Comparison of ENCODE assay signal across 8 cellular contexts in the genomic region with DNA sequence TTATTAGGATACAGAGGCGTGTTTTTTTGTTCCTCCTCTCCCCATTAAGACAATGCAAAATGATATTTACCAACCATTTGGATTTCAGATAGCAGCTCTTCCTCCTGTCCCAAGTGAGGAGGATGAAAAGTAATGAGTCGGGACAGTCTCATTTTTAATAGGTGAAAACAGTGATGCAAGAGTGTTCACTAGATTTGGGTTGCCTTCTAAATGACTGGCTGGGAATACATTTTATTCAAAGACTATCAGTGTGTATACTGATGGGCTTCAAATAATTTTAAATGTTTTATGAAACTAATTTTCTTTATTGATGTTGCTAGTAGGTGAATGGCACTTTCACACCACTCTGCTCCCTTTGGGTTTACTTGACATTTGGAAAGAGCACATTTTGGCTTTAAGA. TPM values are rescaled to one million over a fixed set of nuclear protein-coding genes. Genes with fewer than 3 reads are reported as not detected.
A peak's percentile ranks its signal among the peaks of the same experiment; 100 is the strongest.
DNase-seq lines count a peak whose midpoint lies in the region; ATAC-seq, FAIRE-seq and TF ChIP-seq lines count a peak whose summit lies in the region.

No MANE protein-coding gene starts in this region.

- H3K4me3 Mint-ChIP-seq in activated CD8-positive, alpha-beta memory T cell treated with anti-CD3 and anti-CD28 coated beads, Interleukin-2, amount 10 ng/mL, durations not matched to agents 7 days and 5 days, result peak overlapping the region; percentile 89
- peak overlapping the region; percentile 91 for H3K4me3 Mint-ChIP-seq in activated naive CD8-positive, alpha-beta T cell treated with anti-CD3 and anti-CD28 coated beads, Interleukin-2, amount 50 U/mL, for 24 hours

- H3K27me3 ChIP-seq in HepG2 (ENCODE audit: control insufficient read depth in 1 of 2, insufficient read depth in 2 of 2, low read length in 2 of 2) (no peaks in the 10 kb centered on the region; a peak in 1 of 5 replicates), thoracic aorta (replicated peaks; ENCODE audit: insufficient read depth) (no peaks in the 10 kb centered on the region)

- WGBS in HepG2 (ENCODE audit: low lambda C conversion rate), result 53% methylated on average over 2 of the region's 2 CpGs

- peak overlapping the region; percentile 85 for H3K4me2 ChIP-seq in HepG2 (ENCODE audit: low read depth, low read length)

- DNase-seq in activated CD8-positive, alpha-beta memory T cell treated with anti-CD3 and anti-CD28 coated beads, Interleukin-2, amount 10 ng/mL, durations not matched to agents 7 days and 5 days, result no peak
- no peak for DNase-seq in activated CD8-positive, alpha-beta memory T cell treated with anti-CD3 and anti-CD28 coated beads for 24 hours
- DNase-seq in activated naive CD8-positive, alpha-beta T cell treated with anti-CD3 and anti-CD28 coated beads, Interleukin-2, amount 50 U/mL, for 24 hours, result no peak
- no peak for DNase-seq in HepG2 (ENCODE audit: low spot score)
- DNase-seq in thoracic aorta (ENCODE audit: low spot score), result no peak
- DNase-seq in HuH-7 (ENCODE audit: low spot score), result no peak
- DNase-seq in activated effector memory CD4-positive, alpha-beta T cell treated with Interleukin-2 at 50 U/mL for 16 hours, result no peak

- H3K4me3 ChIP-seq in HepG2 (replicated peaks in 1 of 3; ENCODE audit: insufficient read depth in 1 of 3, low read depth in 2 of 3, low read length in 3 of 3) (peak overlapping the region; percentile 91 to 97 (median 93); a peak in 5 of 6 replicates), thoracic aorta (peak overlapping the region; percentile 94)

- BruUV-seq in HepG2 (replicated peaks; lab: Mats Ljungman, UMichigan), result TSS peak; percentile 57

- no peak for TF ChIP-seq RAD21 in HepG2 (CRISPR knock-in tag; IDR thresholded peaks at IDR 0.05)

- H2AFZ ChIP-seq in HepG2 (ENCODE audit: low read length), result no peak overlapping the region

- in situ Hi-C loops in HepG2 (cut with HindIII; ENCODE audit: extremely low pct_ligation_motif_present, low pct_unique_long_range_greater_than_20kb), result no loop called here

- H3K27ac Mint-ChIP-seq in activated CD8-positive, alpha-beta memory T cell treated with anti-CD3 and anti-CD28 coated beads, Interleukin-2, amount 10 ng/mL, durations not matched to agents 7 days and 5 days, result peak overlapping the region; percentile 90
- peak overlapping the region; percentile 86 for H3K27ac Mint-ChIP-seq in activated naive CD8-positive, alpha-beta T cell treated with anti-CD3 and anti-CD28 coated beads, Interleukin-2, amount 50 U/mL, for 24 hours

- no peak for TF ChIP-seq POLR2A in HepG2 (IDR thresholded peaks at IDR 0.05; ENCODE audit: insufficient read depth in 1 of 2, low read depth in 2 of 2, low read length in 2 of 2)

- FAIRE-seq in HepG2 (lab: Jason Lieb, UNC), result no peak

- H4K20me1 ChIP-seq in HepG2 (ENCODE audit: insufficient read depth, low read length), result 0 out of 2 replicates have a peak, but pooled peaks cover 2% of the 10 kb centered on the region

- ATAC-seq in activated CD8-positive, alpha-beta memory T cell treated with anti-CD3 and anti-CD28 coated beads, Interleukin-2, amount 10 ng/mL, durations not matched to agents 7 days and 5 days, result no peak
- ATAC-seq in activated naive CD8-positive, alpha-beta T cell treated with anti-CD3 and anti-CD28 coated beads, Interleukin-2, amount 50 U/mL, for 24 hours, result no peak
- ATAC-seq in HepG2 (no peak), thoracic aorta (ENCODE audit: insufficient number of reproducible peaks, low FRiP score, low read depth) (no peak), GM21723 (IDR thresholded peaks at IDR 0.05; ENCODE audit: unreplicated experiment) (no peak)

- no peak for TF ChIP-seq EP300 in HepG2 (IDR thresholded peaks at IDR 0.05; ENCODE audit: low read depth in 2 of 2, low read length in 2 of 2)
- TF ChIP-seq EP300 in HepG2 (CRISPR knock-in tag; IDR thresholded peaks at IDR 0.05; ENCODE audit: borderline replicate concordance), result no peak

- H3K36me3 ChIP-seq in HepG2 (replicated peaks in 1 of 2; ENCODE audit: control insufficient read depth in 1 of 2, insufficient read depth in 2 of 2, low read length in 2 of 2), result no peaks in the 10 kb centered on the region
- peaks cover 7% of the 10 kb centered on the region for H3K36me3 ChIP-seq in thoracic aorta

- peak overlapping the region; percentile 76 for H3K9ac ChIP-seq in HepG2 (ENCODE audit: insufficient read depth, low read depth, low read length)

- POLR2A ChIA-PET in HepG2 (lab: Yijun Ruan, JAX), result interaction anchor here (1.1 to 2.2 kb wide), 3 partner anchors 8 to 887 kb away, joined by 3 to 6 read pairs (median 3); no protein-coding TSS in a partner anchor

- no peaks in the 10 kb centered on the region for H3K27me3 Mint-ChIP-seq in activated CD8-positive, alpha-beta memory T cell treated with anti-CD3 and anti-CD28 coated beads, Interleukin-2, amount 10 ng/mL, durations not matched to agents 7 days and 5 days
- H3K27me3 Mint-ChIP-seq in activated naive CD8-positive, alpha-beta T cell treated with anti-CD3 and anti-CD28 coated beads, Interleukin-2, amount 50 U/mL, for 24 hours, result no peaks in the 10 kb centered on the region

- intact Hi-C loops in HepG2 (cut with micrococcal nuclease; ENCODE audit: unreplicated experiment), result no loop called here

- H3K9me3 Mint-ChIP-seq in activated CD8-positive, alpha-beta memory T cell treated with anti-CD3 and anti-CD28 coated beads, Interleukin-2, amount 10 ng/mL, durations not matched to agents 7 days and 5 days (ENCODE audit: low read depth), result no peaks in the 10 kb centered on the region
- no peaks in the 10 kb centered on the region for H3K9me3 Mint-ChIP-seq in activated naive CD8-positive, alpha-beta T cell treated with anti-CD3 and anti-CD28 coated beads, Interleukin-2, amount 50 U/mL, for 24 hours

- H3K36me3 Mint-ChIP-seq in activated CD8-positive, alpha-beta memory T cell treated with anti-CD3 and anti-CD28 coated beads, Interleukin-2, amount 10 ng/mL, durations not matched to agents 7 days and 5 days, result peaks cover 20% of the 10 kb centered on the region
- H3K36me3 Mint-ChIP-seq in activated naive CD8-positive, alpha-beta T cell treated with anti-CD3 and anti-CD28 coated beads, Interleukin-2, amount 50 U/mL, for 24 hours (ENCODE audit: low read depth), result peaks cover 20% of the 10 kb centered on the region

- peaks cover 20% of the 10 kb centered on the region for H3K4me1 Mint-ChIP-seq in activated CD8-positive, alpha-beta memory T cell treated with anti-CD3 and anti-CD28 coated beads, Interleukin-2, amount 10 ng/mL, durations not matched to agents 7 days and 5 days
- H3K4me1 Mint-ChIP-seq in activated naive CD8-positive, alpha-beta T cell treated with anti-CD3 and anti-CD28 coated beads, Interleukin-2, amount 50 U/mL, for 24 hours, result peaks cover 27% of the 10 kb centered on the region

- H3K79me2 ChIP-seq in HepG2 (ENCODE audit: insufficient read depth, low read length), result peaks cover 14% of the 10 kb centered on the region

- TF ChIP-seq CTCF in HepG2 (CRISPR knock-in tag; IDR thresholded peaks at IDR 0.05) (no peak), thoracic aorta (IDR thresholded peaks at IDR 0.05) (no peak)

- H3K9me3 ChIP-seq in HepG2 (ENCODE audit: low read length) (no peaks in the 10 kb centered on the region), thoracic aorta (no peaks in the 10 kb centered on the region)

- H3K4me1 ChIP-seq in HepG2 (ENCODE audit: insufficient read depth, low read length), result peaks cover 22% of the 10 kb centered on the region; the same call in 1 of the 2 replicates
- peaks cover 16 to 37% of the 10 kb centered on the region in 2 donors for H3K4me1 ChIP-seq in thoracic aorta (ENCODE audit: control insufficient read depth in 1 of 2, low read depth in 2 of 2)

- CTCF ChIA-PET in activated CD8-positive, alpha-beta memory T cell treated with anti-CD3 and anti-CD28 coated beads, Interleukin-2, amount 10 ng/mL, durations not matched to agents 7 days and 5 days (lab: Charles Lee), result interaction anchor here (0.7 to 1.7 kb wide), 4 partner anchors 24 to 251 kb away, joined by 3 to 5 read pairs (median 4); no protein-coding TSS in a partner anchor
- CTCF ChIA-PET in HepG2 (lab: Yijun Ruan, JAX; ENCODE audit: low intra/inter-chr PET ratio, low total read pairs), result no interaction called here

- H3K27ac ChIP-seq in HepG2 (ENCODE audit: extremely low read length, insufficient read depth, low read length) (peak overlapping the region; percentile 89), thoracic aorta (peak overlapping the region in 1 of 2 donors; percentile 76)

TF ChIP-seq in HepG2, 621 proteins besides CTCF, POLR2A, EP300 and RAD21 (continues in another document):
- no peak for TF ChIP-seq ZNF879 (CRISPR knock-in tag; IDR thresholded peaks at IDR 0.05)
- TF ChIP-seq, protein P1, sequence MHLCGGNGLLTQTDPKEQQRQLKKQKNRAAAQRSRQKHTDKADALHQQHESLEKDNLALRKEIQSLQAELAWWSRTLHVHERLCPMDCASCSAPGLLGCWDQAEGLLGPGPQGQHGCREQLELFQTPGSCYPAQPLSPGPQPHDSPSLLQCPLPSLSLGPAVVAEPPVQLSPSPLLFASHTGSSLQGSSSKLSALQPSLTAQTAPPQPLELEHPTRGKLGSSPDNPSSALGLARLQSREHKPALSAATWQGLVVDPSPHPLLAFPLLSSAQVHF (CRISPR knock-in tag; IDR thresholded peaks at IDR 0.05), result no peak

RNA-seq across cellular contexts. Expression of a gene that starts 2.1 kb away (rescaled TPM):
- 10 to 100 TPM; 43.5 to 47.3 TPM for total RNA-seq in activated CD8-positive, alpha-beta memory T cell treated with anti-CD3 and anti-CD28 coated beads, Interleukin-2, amount 10 ng/mL, durations not matched to agents 7 days and 5 days
- total RNA-seq in HepG2 (2016; rRNA removed; fragmentation: Illumina TruSeq; extraction: Trizol) (9.6 and 16.8 TPM in 2 replicates), thoracic aorta (10 to 100 TPM; 59.2 to 70.3 TPM)
- total RNA-seq in HepG2 (2016; cell fraction: cytosol; rRNA removed; fragmentation: Illumina TruSeq; extraction: Trizol; ENCODE audit: low read depth), result 11.1 and 13.3 TPM in 2 replicates
- total RNA-seq in HepG2 (2016; cell fraction: insoluble cytoplasmic fraction; rRNA removed; fragmentation: Illumina TruSeq; extraction: Trizol), result 12.4 and 14.9 TPM in 2 replicates
- 12.8 and 13.2 TPM in 2 replicates for total RNA-seq in HepG2 (2016; cell fraction: membrane; rRNA removed; fragmentation: Illumina TruSeq; extraction: Trizol)
- total RNA-seq in HepG2 (2016; cell fraction: nucleus; rRNA removed; fragmentation: Illumina TruSeq; extraction: Trizol), result 37.0 and 37.3 TPM in 2 replicates
- 31.6 and 34.3 TPM in 2 replicates for polyA plus RNA-seq in HepG2 (2011; rRNA removed)
- 13.2 and 15.9 TPM in 2 replicates for polyA plus RNA-seq in HepG2 (2011; cell fraction: cytosol; rRNA removed)
- 49.0 and 54.1 TPM in 2 replicates for polyA plus RNA-seq in HepG2 (2011; cell fraction: nucleus; rRNA removed)
- polyA plus RNA-seq in HepG2 (2012), result 24.5 and 27.6 TPM in 2 replicates
- 8.8 and 10.5 TPM in 2 replicates for polyA plus RNA-seq in HepG2 (2016; cell fraction: cytosol; fragmentation: Illumina TruSeq; extraction: Trizol; ENCODE audit: low read depth)
- 15.7 and 15.9 TPM in 2 replicates for polyA plus RNA-seq in HepG2 (2016; cell fraction: insoluble cytoplasmic fraction; fragmentation: Illumina TruSeq; extraction: Trizol; ENCODE audit: low read depth)
- 11.1 and 11.7 TPM in 2 replicates for polyA plus RNA-seq in HepG2 (2016; cell fraction: membrane; fragmentation: Illumina TruSeq; extraction: Trizol; ENCODE audit: low read depth)
- polyA plus RNA-seq in HepG2 (2016; cell fraction: nucleus; fragmentation: Illumina TruSeq; extraction: Trizol; ENCODE audit: insufficient read depth, low read depth), result 58.1 and 59.2 TPM in 2 replicates
- polyA minus RNA-seq in HepG2 (2011; rRNA and poly(A)+ RNA removed; ENCODE audit: low replicate concordance), result 35.3 and 54.6 TPM in 2 replicates
- polyA minus RNA-seq in HepG2 (2011; cell fraction: cytosol; rRNA and poly(A)+ RNA removed), result 16.8 and 20.4 TPM in 2 replicates
- 161 and 193 TPM in 2 replicates for polyA minus RNA-seq in HepG2 (2011; cell fraction: nucleus; rRNA and poly(A)+ RNA removed)
